In the genomic region with DNA sequence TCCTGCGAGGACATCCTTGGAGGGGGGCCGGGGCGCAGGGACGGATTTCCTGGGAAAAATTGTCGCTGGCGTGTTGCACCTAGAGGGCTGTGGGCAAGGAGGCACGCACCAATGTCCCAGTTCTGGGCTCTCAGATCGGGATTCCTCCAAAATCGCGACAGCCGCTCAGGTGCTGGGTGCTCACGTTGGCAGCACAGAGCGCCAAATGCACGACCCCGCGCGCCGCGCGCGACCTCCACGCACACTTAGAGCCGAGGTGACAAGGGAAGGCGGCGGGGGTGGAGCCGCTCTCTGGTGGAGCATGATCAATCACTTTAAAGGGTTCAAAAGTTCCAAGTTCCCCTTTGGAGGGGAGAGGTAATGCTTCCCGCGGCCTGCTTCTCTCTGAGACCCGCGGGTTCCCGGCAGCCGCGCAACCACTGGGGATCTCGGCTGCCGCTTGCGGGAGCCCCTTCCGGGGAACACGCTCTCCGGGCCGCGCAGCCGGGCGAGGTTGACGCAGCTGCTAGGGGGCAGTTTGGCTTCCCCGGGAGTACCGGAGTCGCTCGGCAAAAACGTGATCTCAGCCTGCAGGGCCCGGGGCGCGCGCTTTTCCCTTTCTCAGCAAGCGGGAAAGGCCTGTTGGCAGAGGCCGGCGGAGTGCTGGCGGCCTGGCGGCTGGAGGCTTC, we compare ENCODE assay signal across 10 cellular contexts. TPM values are rescaled to one million over a fixed set of nuclear protein-coding genes. Genes with fewer than 3 reads are reported as not detected.
DNase-seq lines count a peak whose midpoint lies in the region; TF ChIP-seq lines count a peak whose summit lies in the region.
"Had no signal": no experiment of that assay in that cellular context is flagged by ENCODE, and none has a peak within 500 bp of the region (broad histone marks: within the 10 kb centered on the region; RNA-seq: fewer than 3 reads in every experiment).

No MANE protein-coding gene starts in this region.

- peak overlapping the region; percentile 76 for H2AK5ac ChIP-seq in neuronal stem cell (ENCODE audit: low read depth, low read length)

- no peak for TF ChIP-seq CTCF in DOHH2 (IDR thresholded peaks at IDR 0.05; ENCODE audit: low read depth, low read length, poor library complexity, severe bottlenecking)
- no peak for TF ChIP-seq CTCF in glutamatergic neuron (IDR thresholded peaks at IDR 0.05; ENCODE audit: partially characterized antibody, unreplicated experiment)

- peak overlapping the region; percentile 91 for H3K18ac ChIP-seq in neuronal stem cell (ENCODE audit: low read length)

- no peak overlapping the region for H3K27ac Mint-ChIP-seq in glutamatergic neuron (ENCODE audit: unreplicated experiment)

- peaks cover 27% of the 10 kb centered on the region for H3K4me1 Mint-ChIP-seq in glutamatergic neuron (ENCODE audit: low read depth, unreplicated experiment)

- peaks cover 78% of the 10 kb centered on the region for H3K27me3 ChIP-seq in DOHH2 (ENCODE audit: control insufficient read depth, low read length)
- peaks cover 51% of the 10 kb centered on the region for H3K27me3 ChIP-seq in NT2/D1 (ENCODE audit: insufficient read depth, insufficient read length)
- H3K27me3 ChIP-seq in neuronal stem cell (ENCODE audit: control insufficient read depth in 3 of 3, insufficient read depth in 3 of 3, low read depth in 1 of 3, low read length in 3 of 3), result no peaks in the 10 kb centered on the region

- peak overlapping the region; percentile 65 for H2BK15ac ChIP-seq in neuronal stem cell (ENCODE audit: low read length)

- peak overlapping the region; percentile 7 for H3K4me3 Mint-ChIP-seq in glutamatergic neuron (ENCODE audit: unreplicated experiment)

- H4K8ac ChIP-seq in neuronal stem cell (ENCODE audit: low read depth, low read length), result no peak overlapping the region

- no peaks in the 10 kb centered on the region for H3K9me2 ChIP-seq in DOHH2 (replicated peaks; ENCODE audit: control insufficient read depth, low read length)

- H4K91ac ChIP-seq in neuronal stem cell (ENCODE audit: low read depth, low read length, poor library complexity), result peak overlapping the region; percentile 26

- peak overlapping the region; percentile 59 for H2BK12ac ChIP-seq in neuronal stem cell (ENCODE audit: low read length)

- H3K27ac ChIP-seq in DOHH2 (ENCODE audit: low read depth, low read length), result no peak overlapping the region
- peak overlapping the region; percentile 78 for H3K27ac ChIP-seq in neuronal stem cell (replicated peaks; ENCODE audit: low read length)

- WGBS in neuronal stem cell (ENCODE audit: extremely low coverage in 2 of 2, insufficient read length in 2 of 2, insufficient replicate concordance in 1 of 2), 2 donors, result no CpG with 5 or more reads among the region's 58 CpGs

- peak overlapping the region; percentile 37 for H3K4me3 ChIP-seq in DOHH2 (ENCODE audit: low read length)
- peak overlapping the region; percentile 57 for H3K4me3 ChIP-seq in NT2/D1 (ENCODE audit: insufficient read length, low read depth)
- peak overlapping the region; percentile 66 to 74 for H3K4me3 ChIP-seq in neuronal stem cell (ENCODE audit: low read length in 2 of 2)

- DNase-seq in NT2/D1 (ENCODE audit: low read depth, low spot score), result no peak
- peak; percentile 58 for DNase-seq in glutamatergic neuron
- DNase-seq in neuronal stem cell (ENCODE audit: low spot score), result no peak
- no peak for DNase-seq in medulla oblongata (ENCODE audit: extremely low spot score)
- DNase-seq in NCI-H446 treated with DMSO at 0.1 percent for 48 hours (lab: John Stamatoyannopoulos, UW), result no peak
- DNase-seq in DMS53 (lab: John Stamatoyannopoulos, UW), result no peak
- DNase-seq in T-helper 1 cell, result no peak
- DNase-seq: NCI-H2081 had no signal

- H3K4me1 ChIP-seq in DOHH2 (ENCODE audit: control insufficient read depth, low read length) (peaks cover 21% of the 10 kb centered on the region), NT2/D1 (ENCODE audit: insufficient read depth, insufficient read length) (peaks cover 6% of the 10 kb centered on the region), neuronal stem cell (ENCODE audit: control insufficient read depth in 2 of 2, insufficient read depth in 1 of 2, low read depth in 1 of 2, low read length in 2 of 2) (peaks cover 30 to 48% of the 10 kb centered on the region in 2 donors)

- peak overlapping the region; percentile 66 for H2AFZ ChIP-seq in neuronal stem cell (ENCODE audit: low read length)

- H3K27me3 Mint-ChIP-seq in glutamatergic neuron (ENCODE audit: unreplicated experiment), result peaks cover 11% of the 10 kb centered on the region

- 0 out of 2 replicates have a peak, but pooled peaks cover 4% of the 10 kb centered on the region for H3F3A ChIP-seq in DOHH2 (ENCODE audit: control insufficient read depth, insufficient read depth)

- H3K79me2 ChIP-seq in DOHH2 (ENCODE audit: control insufficient read depth, low read length), result no peaks in the 10 kb centered on the region

- peak overlapping the region; percentile 32 for H3K23ac ChIP-seq in neuronal stem cell (ENCODE audit: low read depth, low read length, poor library complexity)

- peak overlapping the region; percentile 97 for H2BK5ac ChIP-seq in neuronal stem cell (ENCODE audit: low read length)

- H3K9ac ChIP-seq in NT2/D1 (ENCODE audit: insufficient read length, low read depth) (peak overlapping the region; percentile 80), neuronal stem cell (ENCODE audit: low read depth, low read length, poor library complexity) (peak overlapping the region; percentile 78)

- H3K9me3 ChIP-seq in DOHH2 (ENCODE audit: control insufficient read depth, insufficient read depth, low read length) (no peaks in the 10 kb centered on the region), NT2/D1 (ENCODE audit: insufficient read depth, low read length) (no peaks in the 10 kb centered on the region), neuronal stem cell (replicated peaks in 1 of 2; ENCODE audit: control insufficient read depth in 2 of 2, insufficient read depth in 1 of 2, low read depth in 1 of 2, low read length in 2 of 2) (no peaks in the 10 kb centered on the region)

- peak overlapping the region; percentile 78 for H2BK120ac ChIP-seq in neuronal stem cell (ENCODE audit: low read depth, low read length)

- no peaks in the 10 kb centered on the region for H3K36me3 ChIP-seq in DOHH2 (ENCODE audit: control insufficient read depth, low read length)
- H3K36me3 ChIP-seq in NT2/D1 (ENCODE audit: insufficient read depth, insufficient read length, low read length), result no peaks in the 10 kb centered on the region
- no peaks in the 10 kb centered on the region for H3K36me3 ChIP-seq in neuronal stem cell (replicated peaks in 1 of 2; ENCODE audit: control insufficient read depth in 2 of 2, insufficient read depth in 2 of 2, low read length in 2 of 2)

- H3K9me3 Mint-ChIP-seq in glutamatergic neuron (ENCODE audit: unreplicated experiment), result peaks cover 14% of the 10 kb centered on the region
- H3K9me3 Mint-ChIP-seq: CD8-positive, alpha-beta memory T cell had no signal

- no peaks in the 10 kb centered on the region for H4K20me1 ChIP-seq in DOHH2 (ENCODE audit: control insufficient read depth, insufficient read depth, low read depth, low read length)

- peaks cover 9% of the 10 kb centered on the region for H3K79me1 ChIP-seq in neuronal stem cell (ENCODE audit: low read depth, low read length)

- peak overlapping the region; percentile 72 for H3K4ac ChIP-seq in neuronal stem cell (ENCODE audit: low read length)

- H3K14ac ChIP-seq in neuronal stem cell (ENCODE audit: low read length), result no peak overlapping the region

- H3K36me3 Mint-ChIP-seq in glutamatergic neuron (ENCODE audit: unreplicated experiment), result no peaks in the 10 kb centered on the region
- H3K36me3 Mint-ChIP-seq: CD8-positive, alpha-beta memory T cell had no signal

- peak overlapping the region; percentile 54 for H3K4me2 ChIP-seq in DOHH2 (ENCODE audit: low read length)
- peak overlapping the region; percentile 80 for H3K4me2 ChIP-seq in neuronal stem cell (ENCODE audit: insufficient read depth, low read length, poor library complexity, severe bottlenecking)

RNA-seq across cellular contexts. Expression of a gene that starts 25.4 kb away (rescaled TPM):
- total RNA-seq in glutamatergic neuron (ENCODE audit: unreplicated experiment), result 1.3 TPM
- polyA plus RNA-seq in neuronal stem cell (2013, experiment 1 of 2), result 57.0 TPM
- 57.0 TPM for polyA plus RNA-seq in neuronal stem cell (2013, experiment 2 of 2)

RNA-seq across cellular contexts. Expression of a gene that starts 34.0 kb away (rescaled TPM):
- 50.9 TPM for total RNA-seq in glutamatergic neuron (ENCODE audit: unreplicated experiment)
- 43.4 TPM for polyA plus RNA-seq in neuronal stem cell (2013, experiment 1 of 2)
- polyA plus RNA-seq in neuronal stem cell (2013, experiment 2 of 2), result 44.9 TPM
